ENCODE assay signal across 8 cellular contexts in the genomic region with DNA sequence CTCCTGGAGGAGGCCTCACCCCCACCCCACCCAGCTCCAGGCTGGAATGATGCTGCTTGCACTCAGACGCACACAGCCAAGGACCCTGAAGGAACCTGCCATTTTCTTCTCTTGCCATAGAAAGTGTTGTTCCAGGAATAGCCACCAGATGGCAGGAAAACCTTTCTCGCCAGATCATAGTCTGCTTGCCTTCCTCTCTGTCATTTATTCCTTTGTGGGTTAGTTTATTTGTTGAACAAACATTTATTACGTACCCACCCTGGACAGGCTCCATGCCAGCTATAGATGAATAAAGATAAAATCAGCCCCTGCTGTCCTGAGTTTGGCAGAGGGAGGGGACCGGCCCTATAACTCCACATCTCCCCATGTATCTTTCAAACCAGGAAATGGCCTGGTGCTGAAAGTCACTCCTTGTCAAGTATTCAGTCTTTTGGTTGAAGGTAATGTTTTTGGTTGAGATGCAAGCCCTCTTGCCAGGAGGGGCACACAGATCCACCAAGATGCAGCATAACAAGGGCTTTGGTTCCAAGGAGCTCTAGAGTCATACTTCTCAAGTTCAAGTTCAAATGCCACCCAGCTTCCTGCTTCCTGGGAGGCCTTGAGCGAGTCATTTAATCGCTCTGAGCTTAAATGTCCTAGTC. TPM values are rescaled to one million over a fixed set of nuclear protein-coding genes. Genes with fewer than 3 reads are reported as not detected.
DNase-seq lines count a peak whose midpoint lies in the region; ATAC-seq and TF ChIP-seq lines count a peak whose summit lies in the region.

No MANE protein-coding gene starts in this region.

- no peak overlapping the region for H3K27ac ChIP-seq in CD4-positive, alpha-beta T cell (ENCODE audit: low read depth, low read length)

- H3K27me3 ChIP-seq in CD4-positive, alpha-beta T cell (ENCODE audit: control insufficient read depth, insufficient read depth, low read length), result no peaks in the 10 kb centered on the region

- DNase-seq in CD4-positive, alpha-beta T cell, result peak; percentile 22 to 66 (median 54)
- DNase-seq in NCI-H774 (lab: John Stamatoyannopoulos, UW), result peak; percentile 66
- peak; percentile 38 to 72 for DNase-seq in activated CD4-positive, alpha-beta T cell treated with anti-CD3 and anti-CD28 coated beads, Interleukin-2, amount 50 U/mL, for 24 hours (ENCODE audit: low read depth in 1 of 2, low spot score in 1 of 2)
- peak; percentile 49 for DNase-seq in effector CD8-positive, alpha-beta T cell (lab: John Stamatoyannopoulos, UW)
- DNase-seq in middle frontal gyrus (ENCODE audit: extremely low spot score, low spot score), result peak; percentile 74
- DNase-seq in stimulated activated naive CD4-positive, alpha-beta T cell (lab: John Stamatoyannopoulos, UW), result peak; percentile 40 to 87 (median 57)

- H3K27ac Mint-ChIP-seq in CD4-positive, alpha-beta T cell, result peak overlapping the region; percentile 90

- H3K4me3 Mint-ChIP-seq in CD4-positive, alpha-beta T cell, result no peak overlapping the region

- TF ChIP-seq CTCF in CD4-positive, alpha-beta T cell (IDR thresholded peaks at IDR 0.05), result peak; percentile 78

- no peaks in the 10 kb centered on the region for H3K27me3 Mint-ChIP-seq in CD4-positive, alpha-beta T cell

- H3K36me3 Mint-ChIP-seq in CD4-positive, alpha-beta T cell (ENCODE audit: low read depth), result no peaks in the 10 kb centered on the region

- POLR2A ChIA-PET in CD4-positive, alpha-beta T cell (lab: Charles Lee), result interaction anchor here (0.7 to 3.3 kb wide), 8 partner anchors 10 to 292 kb away, joined by 3 to 39 read pairs (median 4); a partner anchor contains a TSS

- CTCF ChIA-PET in CD4-positive, alpha-beta T cell (lab: Charles Lee), result interaction anchor here (1.0 to 6.2 kb wide), 7 partner anchors 9 to 292 kb away, joined by 3 to 60 read pairs (median 12); no protein-coding TSS in a partner anchor

- peak; percentile 76 for ATAC-seq in CD4-positive, alpha-beta T cell (ENCODE audit: poor library complexity)
- ATAC-seq in HG02885 (IDR thresholded peaks at IDR 0.05; ENCODE audit: poor library complexity, unreplicated experiment) (peak; percentile 40), HG02623 (IDR thresholded peaks at IDR 0.05; ENCODE audit: unreplicated experiment) (no peak)

- H3K9me3 Mint-ChIP-seq in CD4-positive, alpha-beta T cell, result no peaks in the 10 kb centered on the region

- no peaks in the 10 kb centered on the region for H3K9me3 ChIP-seq in CD4-positive, alpha-beta T cell (ENCODE audit: control insufficient read depth, low read length)

- H3K4me1 Mint-ChIP-seq in CD4-positive, alpha-beta T cell (ENCODE audit: low read depth), result peaks cover 36% of the 10 kb centered on the region

- intact Hi-C loops in CD4-positive, alpha-beta T cell (cut with DNase I, micrococcal nuclease), result loop anchor here (1.0 to 10.0 kb wide), 6 partner anchors 62 to 293 kb away; a partner anchor contains a TSS

RNA-seq across cellular contexts. Expression of a gene that starts 7.0 kb away (rescaled TPM):
- total RNA-seq in CD4-positive, alpha-beta T cell, result 10 to 100 TPM; 16.5 to 17.7 TPM

RNA-seq across cellular contexts. Expression of a gene that starts 52.8 kb away (rescaled TPM):
- not detected for total RNA-seq in CD4-positive, alpha-beta T cell
